Comparison of ENCODE assay signal across 9 cellular contexts in the genomic region with DNA sequence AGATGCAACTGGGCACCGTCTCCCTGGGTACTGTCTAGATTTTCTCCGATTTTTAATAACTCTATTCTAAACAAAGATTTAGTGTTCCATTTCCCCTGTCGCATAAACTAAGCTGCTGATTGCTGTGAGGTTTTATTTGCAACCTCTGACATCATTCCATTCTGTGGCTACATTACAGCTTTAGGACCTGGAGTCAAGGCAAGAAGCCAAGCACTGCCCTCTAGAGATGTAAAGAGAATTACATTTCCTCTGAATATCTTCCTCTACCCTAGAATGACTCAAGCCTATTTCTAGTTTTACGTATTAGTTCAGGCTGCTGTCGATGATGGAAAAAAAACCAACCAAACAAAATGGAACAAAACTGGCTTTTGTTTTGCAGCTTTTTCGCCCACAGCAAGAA.
A peak's percentile ranks its signal among the peaks of the same experiment; 100 is the strongest.
DNase-seq lines count a peak whose midpoint lies in the region; ATAC-seq and TF ChIP-seq lines count a peak whose summit lies in the region.
"Had no signal": no experiment of that assay in that cellular context is flagged by ENCODE, and none has a peak within 500 bp of the region (broad histone marks: within the 10 kb centered on the region; RNA-seq: fewer than 3 reads in every experiment).

No MANE protein-coding gene starts in this region.

- TF ChIP-seq CTCF in mammary epithelial cell (conservative IDR thresholded peaks at IDR 0.05 in 1 of 2, IDR thresholded peaks at IDR 0.05 in 1 of 2; ENCODE audit: extremely low read depth in 1 of 2, insufficient read depth in 1 of 2, low read depth in 1 of 2, low read length in 2 of 2): peak; percentile 32 to 44

- ATAC-seq in effector memory CD8-positive, alpha-beta T cell (replicated peaks): no peak
- no peak for ATAC-seq in left cardiac atrium

- H3K4me1 ChIP-seq in mammary epithelial cell (ENCODE audit: insufficient read depth, low read length): no peaks in the 10 kb centered on the region

- 38% methylated on average over 6 of the region's 6 CpGs for WGBS in mammary epithelial cell (ENCODE audit: low coverage, missing lambda C conversion rate)

- H3K27me3 ChIP-seq in mammary epithelial cell (ENCODE audit: insufficient read depth, low read length): no peaks in the 10 kb centered on the region

- no peak overlapping the region for H2AFZ ChIP-seq in mammary epithelial cell (ENCODE audit: low read depth, low read length)

- no peak overlapping the region for H3K9ac ChIP-seq in mammary epithelial cell (ENCODE audit: insufficient read depth, low read length)

- no peaks in the 10 kb centered on the region for H3K36me3 Mint-ChIP-seq in T-helper 2 cell treated with Interferon-gamma antibody and Interleukin-4, amounts not matched to agents 5 μg/mL and 100 μg/mL, for 36 hours (ENCODE audit: low read depth)
- H3K36me3 Mint-ChIP-seq in effector memory CD8-positive, alpha-beta T cell (ENCODE audit: insufficient read depth): no peaks in the 10 kb centered on the region

- H3K9me3 ChIP-seq in mammary epithelial cell (replicated peaks; ENCODE audit: insufficient read depth, low read length): no peaks in the 10 kb centered on the region

- H3K79me2 ChIP-seq in mammary epithelial cell (ENCODE audit: insufficient read depth, low read length): no peaks in the 10 kb centered on the region

- in situ Hi-C loops in mammary epithelial cell (cut with MboI; ENCODE audit: low sequenced_read_pairs in 2 of 2): no loop called here

- H3K9me3 Mint-ChIP-seq in T-helper 2 cell treated with Interferon-gamma antibody and Interleukin-4, amounts not matched to agents 5 μg/mL and 100 μg/mL, for 36 hours: peaks cover 3% of the 10 kb centered on the region
- no peaks in the 10 kb centered on the region for H3K9me3 Mint-ChIP-seq in effector memory CD8-positive, alpha-beta T cell

- no peak overlapping the region for H3K4me2 ChIP-seq in mammary epithelial cell (ENCODE audit: insufficient read depth, low read depth, low read length)

- no peaks in the 10 kb centered on the region for H3K36me3 ChIP-seq in mammary epithelial cell (ENCODE audit: insufficient read depth, low read length)

- no peaks in the 10 kb centered on the region for H4K20me1 ChIP-seq in mammary epithelial cell (ENCODE audit: insufficient read depth, low read length)

- no peaks in the 10 kb centered on the region for H3K27me3 Mint-ChIP-seq in T-helper 2 cell treated with Interferon-gamma antibody and Interleukin-4, amounts not matched to agents 5 μg/mL and 100 μg/mL, for 36 hours (ENCODE audit: low read depth)
- no peaks in the 10 kb centered on the region for H3K27me3 Mint-ChIP-seq in effector memory CD8-positive, alpha-beta T cell

- no peaks in the 10 kb centered on the region for H3K4me1 Mint-ChIP-seq in T-helper 2 cell treated with Interferon-gamma antibody and Interleukin-4, amounts not matched to agents 5 μg/mL and 100 μg/mL, for 36 hours (ENCODE audit: low read depth)
- no peaks in the 10 kb centered on the region for H3K4me1 Mint-ChIP-seq in effector memory CD8-positive, alpha-beta T cell (ENCODE audit: low read depth in 2 of 2)

- dilution Hi-C loops in mammary epithelial cell (cut with HindIII; ENCODE audit: low sequenced_read_pairs): no loop called here

- no peak overlapping the region for H3K4me3 ChIP-seq in mammary epithelial cell (replicated peaks in 1 of 3; ENCODE audit: insufficient read depth in 1 of 3, low read depth in 2 of 3, low read length in 3 of 3)

- intact Hi-C loops in mammary epithelial cell (cut with micrococcal nuclease) (loop anchor here (5.0 kb wide), 1 partner anchor 107 kb away; no protein-coding TSS in a partner anchor), left cardiac atrium (cut with DNase I) (no loop called here)

- no TSS peak for BruUV-seq in mammary epithelial cell (replicated peaks; lab: Mats Ljungman, UMichigan)

- no peak overlapping the region for H3K4me3 Mint-ChIP-seq in T-helper 2 cell treated with Interferon-gamma antibody and Interleukin-4, amounts not matched to agents 5 μg/mL and 100 μg/mL, for 36 hours
- no peak overlapping the region for H3K4me3 Mint-ChIP-seq in effector memory CD8-positive, alpha-beta T cell

- CTCF ChIA-PET in mammary epithelial cell (lab: Charles Lee; ENCODE audit: low non-redundant PET): interaction anchor here (0.6 kb wide), 2 partner anchors 59 to 145 kb away, joined by 3 read pairs; no protein-coding TSS in a partner anchor

- H3K27ac Mint-ChIP-seq in T-helper 2 cell treated with Interferon-gamma antibody and Interleukin-4, amounts not matched to agents 5 μg/mL and 100 μg/mL, for 36 hours: no peak overlapping the region
- no peak overlapping the region for H3K27ac Mint-ChIP-seq in effector memory CD8-positive, alpha-beta T cell

- no peak overlapping the region for H3K27ac ChIP-seq in mammary epithelial cell (ENCODE audit: insufficient read depth, low read depth, low read length)

- DNase-seq in DMS153 (lab: John Stamatoyannopoulos, UW): peak; percentile 84
- peak; percentile 25 for DNase-seq in HCEC 1CT
- DNase-seq in NCI-H1436 treated with DMSO at 0.1 percent for 48 hours (lab: John Stamatoyannopoulos, UW): peak; percentile 11
- peak; percentile 51 for DNase-seq in mammary epithelial cell
- DNase-seq in T-helper 2 cell treated with Interferon-gamma antibody and Interleukin-4, amounts not matched to agents 5 μg/mL and 100 μg/mL, for 36 hours (ENCODE audit: low spot score): no peak
- DNase-seq in effector memory CD8-positive, alpha-beta T cell: no peak
- DNase-seq in left cardiac atrium: no peak
- DNase-seq in GM19238 (ENCODE audit: insufficient read length, low spot score): no peak
- DNase-seq: activated CD4-positive, CD25-positive, alpha-beta regulatory T cell had no signal

Comparison
In these comparisons a context has a peak if more than half of its experiments do, and no peak if none do; other contexts are left out.
1. DNase-seq: peak in DMS153 (single experiment), HCEC 1CT (single experiment), NCI-H1436 treated with DMSO at 0.1 percent for 48 hours (single experiment) and mammary epithelial cell (single experiment); none in T-helper 2 cell treated with Interferon-gamma antibody and Interleukin-4, amounts not matched to agents 5 μg/mL and 100 μg/mL, for 36 hours (single experiment), effector memory CD8-positive, alpha-beta T cell (0 of 3), left cardiac atrium (single experiment) and GM19238 (single experiment).